In genomic region chr14:23095196-23096108, GRCh38 we compare ENCODE assay signal across 1 cellular context.
TF ChIP-seq lines count a peak whose summit lies in the region.

C14orf119 (plus strand) TSS chr14:23095505; CDS start chr14:23097659, 2,154 bp downstream.

TF ChIP-seq in K562, 482 proteins besides CTCF, POLR2A, EP300 and RAD21 (continued from another document and continues in another):
- TF ChIP-seq CEBPZ (IDR thresholded peaks at IDR 0.05; ENCODE audit: borderline replicate concordance, low read depth, low read length) (no peak), ZNF121 (CRISPR knock-in tag; conservative IDR thresholded peaks at IDR 0.05) (no peak), MAFF (IDR thresholded peaks at IDR 0.05; ENCODE audit: low read length) (no peak), RFX1 (IDR thresholded peaks at IDR 0.05) (no peak), BHLHE40 (IDR thresholded peaks at IDR 0.05; ENCODE audit: low read length) (0 out of 2 replicates have a peak, but pooled peaks have one; percentile 14), ILK (tag; IDR thresholded peaks at IDR 0.05; ENCODE audit: borderline replicate concordance, low read depth) (no peak), SNRNP70 (optimal IDR thresholded peaks at IDR 0.05; ENCODE audit: low read depth, low read length) (no peak), ELF4 (CRISPR knock-in tag; IDR thresholded peaks at IDR 0.05) (0 out of 2 replicates have a peak, but pooled peaks have one; percentile 42), NELFE (IDR thresholded peaks at IDR 0.05; ENCODE audit: insufficient read depth, insufficient read length) (no peak), MTA3 (IDR thresholded peaks at IDR 0.05; ENCODE audit: borderline replicate concordance) (peak; percentile 66; the same call in 1 of the 2 replicates), THRAP3 (IDR thresholded peaks at IDR 0.05; ENCODE audit: borderline replicate concordance) (no peak), XRCC4 (IDR thresholded peaks at IDR 0.05; ENCODE audit: extremely low read depth, insufficient read depth, insufficient read length) (no peak), KLF13 (tag; IDR thresholded peaks at IDR 0.05; ENCODE audit: borderline replicate concordance, low read depth) (no peak), PCBP1 (IDR thresholded peaks at IDR 0.05; ENCODE audit: low read depth, low read length, poor library complexity, severe bottlenecking) (no peak), SMAD3 (CRISPR knock-in tag; conservative IDR thresholded peaks at IDR 0.05) (no peak), PHB2 (IDR thresholded peaks at IDR 0.05; ENCODE audit: low read depth) (no peak), FOXA1 (IDR thresholded peaks at IDR 0.05; ENCODE audit: borderline replicate concordance) (no peak), NFE2L1 (tag; IDR thresholded peaks at IDR 0.05; ENCODE audit: borderline replicate concordance, low read depth) (no peak), SLC30A9 (CRISPR knock-in tag; IDR thresholded peaks at IDR 0.05) (no peak), RUNX1 (IDR thresholded peaks at IDR 0.05; ENCODE audit: low read depth) (no peak), MTF1 (CRISPR knock-in tag; IDR thresholded peaks at IDR 0.05; ENCODE audit: borderline replicate concordance) (no peak), POLR3A (IDR thresholded peaks at IDR 0.05; ENCODE audit: borderline replicate concordance, extremely low read depth, insufficient read depth, insufficient read length) (no peak), POLR2AphosphoS5 (IDR thresholded peaks at IDR 0.05; ENCODE audit: control insufficient read depth, insufficient read depth, low read depth, low read length) (peak; percentile 83), RNF2 (IDR thresholded peaks at IDR 0.05) (no peak), HNRNPUL1 (IDR thresholded peaks at IDR 0.05; ENCODE audit: low read length) (no peak), IFI16 (CRISPR knock-in tag; IDR thresholded peaks at IDR 0.05) (no peak), JUNB (CRISPR knock-in tag; conservative IDR thresholded peaks at IDR 0.05) (no peak), KLF16 (IDR thresholded peaks at IDR 0.05) (peak; percentile 12; the same call in 1 of the 2 replicates), HNRNPL (IDR thresholded peaks at IDR 0.05; ENCODE audit: low read depth, low read length) (no peak), ETS1 (conservative IDR thresholded peaks at IDR 0.05; ENCODE audit: control insufficient read depth, low read depth, low read length) (peak; percentile 66; the same call in 1 of the 2 replicates), ZNF583 (CRISPR knock-in tag; IDR thresholded peaks at IDR 0.05) (no peak), IRF9 (tag; IDR thresholded peaks at IDR 0.05) (no peak), ZNF316 (IDR thresholded peaks at IDR 0.05) (no peak), CTBP1 (IDR thresholded peaks at IDR 0.05; ENCODE audit: borderline replicate concordance) (peak; percentile 62), TARDBP (IDR thresholded peaks at IDR 0.05) (peak; percentile 66; the same call in 1 of the 2 replicates), HNRNPLL (IDR thresholded peaks at IDR 0.05; ENCODE audit: low read depth, low read length, poor library complexity, severe bottlenecking) (peak; percentile 52), THAP7 (CRISPR knock-in tag; IDR thresholded peaks at IDR 0.05) (no peak), POLR2H (tag; IDR thresholded peaks at IDR 0.05; ENCODE audit: low read depth) (peak; percentile 93), KDM4B (IDR thresholded peaks at IDR 0.05; ENCODE audit: borderline replicate concordance in 2 of 2, low read depth in 1 of 2) (0 out of 4 replicates have a peak, but pooled peaks of 1 of the 2 experiments have one; percentile 56), HEY1 (CRISPR knock-in tag; IDR thresholded peaks at IDR 0.05; ENCODE audit: borderline replicate concordance) (no peak), CAMTA2 (CRISPR knock-in tag; conservative IDR thresholded peaks at IDR 0.05) (no peak), CBX3 (IDR thresholded peaks at IDR 0.05; ENCODE audit: borderline replicate concordance in 1 of 2, low read length in 2 of 2) (no peak), MAZ (CRISPR knock-in tag; conservative IDR thresholded peaks at IDR 0.05 in 1 of 2, IDR thresholded peaks at IDR 0.05 in 1 of 2) (peak; percentile 49 to 59; a peak in 2 of 4 replicates), YBX1 (IDR thresholded peaks at IDR 0.05) (no peak), RAD51 (IDR thresholded peaks at IDR 0.05; ENCODE audit: borderline replicate concordance, low read depth) (0 out of 2 replicates have a peak, but pooled peaks have one; percentile 5), ZNF324 (CRISPR knock-in tag; IDR thresholded peaks at IDR 0.05) (no peak), ZBTB34 (CRISPR knock-in tag; IDR thresholded peaks at IDR 0.05) (no peak), ZBTB8A (IDR thresholded peaks at IDR 0.05; ENCODE audit: partially characterized antibody) (no peak), ZNF282 (CRISPR knock-in tag; IDR thresholded peaks at IDR 0.05) (no peak), MAFK (IDR thresholded peaks at IDR 0.05; ENCODE audit: low read length) (0 out of 2 replicates have a peak, but pooled peaks have one; percentile 4), ZNF140 (CRISPR knock-in tag; IDR thresholded peaks at IDR 0.05) (no peak), ZNF76 (CRISPR knock-in tag; IDR thresholded peaks at IDR 0.05; ENCODE audit: borderline replicate concordance) (no peak), ARID2 (IDR thresholded peaks at IDR 0.05) (no peak), SUPT5H (IDR thresholded peaks at IDR 0.05) (peak; percentile 64), PTRF (tag; IDR thresholded peaks at IDR 0.05) (no peak), GTF2F1 (IDR thresholded peaks at IDR 0.05; ENCODE audit: low read depth, low read length) (peak; percentile 57; the same call in 1 of the 2 replicates), MCM2 (IDR thresholded peaks at IDR 0.05; ENCODE audit: low read depth) (no peak), GTF2B (IDR thresholded peaks at IDR 0.05; ENCODE audit: extremely low read depth, insufficient read length) (no peak)
- TF ChIP-seq, protein P1, sequence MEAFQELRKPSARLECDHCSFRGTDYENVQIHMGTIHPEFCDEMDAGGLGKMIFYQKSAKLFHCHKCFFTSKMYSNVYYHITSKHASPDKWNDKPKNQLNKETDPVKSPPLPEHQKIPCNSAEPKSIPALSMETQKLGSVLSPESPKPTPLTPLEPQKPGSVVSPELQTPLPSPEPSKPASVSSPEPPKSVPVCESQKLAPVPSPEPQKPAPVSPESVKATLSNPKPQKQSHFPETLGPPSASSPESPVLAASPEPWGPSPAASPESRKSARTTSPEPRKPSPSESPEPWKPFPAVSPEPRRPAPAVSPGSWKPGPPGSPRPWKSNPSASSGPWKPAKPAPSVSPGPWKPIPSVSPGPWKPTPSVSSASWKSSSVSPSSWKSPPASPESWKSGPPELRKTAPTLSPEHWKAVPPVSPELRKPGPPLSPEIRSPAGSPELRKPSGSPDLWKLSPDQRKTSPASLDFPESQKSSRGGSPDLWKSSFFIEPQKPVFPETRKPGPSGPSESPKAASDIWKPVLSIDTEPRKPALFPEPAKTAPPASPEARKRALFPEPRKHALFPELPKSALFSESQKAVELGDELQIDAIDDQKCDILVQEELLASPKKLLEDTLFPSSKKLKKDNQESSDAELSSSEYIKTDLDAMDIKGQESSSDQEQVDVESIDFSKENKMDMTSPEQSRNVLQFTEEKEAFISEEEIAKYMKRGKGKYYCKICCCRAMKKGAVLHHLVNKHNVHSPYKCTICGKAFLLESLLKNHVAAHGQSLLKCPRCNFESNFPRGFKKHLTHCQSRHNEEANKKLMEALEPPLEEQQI (IDR thresholded peaks at IDR 0.05) = no peak
- TF ChIP-seq, protein P2, sequence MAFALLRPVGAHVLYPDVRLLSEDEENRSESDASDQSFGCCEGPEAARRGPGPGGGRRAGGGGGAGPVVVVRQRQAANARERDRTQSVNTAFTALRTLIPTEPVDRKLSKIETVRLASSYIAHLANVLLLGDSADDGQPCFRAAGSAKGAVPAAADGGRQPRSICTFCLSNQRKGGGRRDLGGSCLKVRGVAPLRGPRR (CRISPR knock-in tag; IDR thresholded peaks at IDR 0.05) = no peak
- TF ChIP-seq, protein P3, sequence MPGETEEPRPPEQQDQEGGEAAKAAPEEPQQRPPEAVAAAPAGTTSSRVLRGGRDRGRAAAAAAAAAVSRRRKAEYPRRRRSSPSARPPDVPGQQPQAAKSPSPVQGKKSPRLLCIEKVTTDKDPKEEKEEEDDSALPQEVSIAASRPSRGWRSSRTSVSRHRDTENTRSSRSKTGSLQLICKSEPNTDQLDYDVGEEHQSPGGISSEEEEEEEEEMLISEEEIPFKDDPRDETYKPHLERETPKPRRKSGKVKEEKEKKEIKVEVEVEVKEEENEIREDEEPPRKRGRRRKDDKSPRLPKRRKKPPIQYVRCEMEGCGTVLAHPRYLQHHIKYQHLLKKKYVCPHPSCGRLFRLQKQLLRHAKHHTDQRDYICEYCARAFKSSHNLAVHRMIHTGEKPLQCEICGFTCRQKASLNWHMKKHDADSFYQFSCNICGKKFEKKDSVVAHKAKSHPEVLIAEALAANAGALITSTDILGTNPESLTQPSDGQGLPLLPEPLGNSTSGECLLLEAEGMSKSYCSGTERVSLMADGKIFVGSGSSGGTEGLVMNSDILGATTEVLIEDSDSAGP (CRISPR knock-in tag; IDR thresholded peaks at IDR 0.05) = no peak
- TF ChIP-seq, protein P4, sequence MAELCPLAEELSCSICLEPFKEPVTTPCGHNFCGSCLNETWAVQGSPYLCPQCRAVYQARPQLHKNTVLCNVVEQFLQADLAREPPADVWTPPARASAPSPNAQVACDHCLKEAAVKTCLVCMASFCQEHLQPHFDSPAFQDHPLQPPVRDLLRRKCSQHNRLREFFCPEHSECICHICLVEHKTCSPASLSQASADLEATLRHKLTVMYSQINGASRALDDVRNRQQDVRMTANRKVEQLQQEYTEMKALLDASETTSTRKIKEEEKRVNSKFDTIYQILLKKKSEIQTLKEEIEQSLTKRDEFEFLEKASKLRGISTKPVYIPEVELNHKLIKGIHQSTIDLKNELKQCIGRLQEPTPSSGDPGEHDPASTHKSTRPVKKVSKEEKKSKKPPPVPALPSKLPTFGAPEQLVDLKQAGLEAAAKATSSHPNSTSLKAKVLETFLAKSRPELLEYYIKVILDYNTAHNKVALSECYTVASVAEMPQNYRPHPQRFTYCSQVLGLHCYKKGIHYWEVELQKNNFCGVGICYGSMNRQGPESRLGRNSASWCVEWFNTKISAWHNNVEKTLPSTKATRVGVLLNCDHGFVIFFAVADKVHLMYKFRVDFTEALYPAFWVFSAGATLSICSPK (IDR thresholded peaks at IDR 0.05; ENCODE audit: borderline replicate concordance) = no peak
